1 cellular context compared by ENCODE assay signal in genomic region chr17:49316889-49317288, GRCh38.
TF ChIP-seq lines count a peak whose summit lies in the region.

No MANE protein-coding gene starts in this region.

TF ChIP-seq in HEK293, 187 proteins besides CTCF, POLR2A, EP300 and RAD21 (continued from another document):
- TF ChIP-seq AEBP2 (tag by site-specific recombination; IDR thresholded peaks at IDR 0.05; ENCODE audit: borderline replicate concordance) (no peak), ZNF664 (tag by site-specific recombination; IDR thresholded peaks at IDR 0.05) (no peak), ZNF148 (tag by site-specific recombination; IDR thresholded peaks at IDR 0.05; ENCODE audit: borderline replicate concordance) (no peak)
